In genomic region chr11:43830928-43831440, GRCh38 we compare ENCODE assay signal across 8 cellular contexts. TPM values are rescaled to one million over a fixed set of nuclear protein-coding genes. Genes with fewer than 3 reads are reported as not detected.
A peak's percentile ranks its signal among the peaks of the same experiment; 100 is the strongest.
DNase-seq lines count a peak whose midpoint lies in the region; ATAC-seq and TF ChIP-seq lines count a peak whose summit lies in the region.

No MANE protein-coding gene starts in this region.

- H3K36me3 Mint-ChIP-seq in activated CD4-positive, alpha-beta memory T cell treated with anti-CD3 and anti-CD28 coated beads, Interleukin-2, amount 10 ng/mL, durations not matched to agents 7 days and 5 days (ENCODE audit: low read depth) = no peaks in the 10 kb centered on the region

- ATAC-seq in HG03442 (IDR thresholded peaks at IDR 0.05; ENCODE audit: unreplicated experiment) = peak; percentile 80
- ATAC-seq in GM18498 (IDR thresholded peaks at IDR 0.05; ENCODE audit: unreplicated experiment) = no peak

- H3K4me3 ChIP-seq in fibroblast of lung (replicated peaks in 1 of 4; ENCODE audit: control extremely low read depth in 1 of 4, insufficient read depth in 1 of 4, low read depth in 3 of 4, low read length in 4 of 4) (peak overlapping the region in 1 of 4 experiments; percentile 26), skeletal muscle tissue (ENCODE audit: low read length in 3 of 3) (no peak overlapping the region)

- CTCF ChIA-PET in activated CD4-positive, alpha-beta memory T cell treated with anti-CD3 and anti-CD28 coated beads, Interleukin-2, amount 10 ng/mL, durations not matched to agents 7 days and 5 days (lab: Charles Lee) = interaction anchor here (1.0 to 1.9 kb wide), 4 partner anchors 21 to 262 kb away, joined by 3 to 7 read pairs (median 5); no protein-coding TSS in a partner anchor

- H3K4me3 Mint-ChIP-seq in activated CD4-positive, alpha-beta memory T cell treated with anti-CD3 and anti-CD28 coated beads, Interleukin-2, amount 10 ng/mL, durations not matched to agents 7 days and 5 days = no peak overlapping the region

- no peaks in the 10 kb centered on the region for H3K79me2 ChIP-seq in fibroblast of lung (ENCODE audit: control insufficient read depth, insufficient read depth, low read length)

- H3K27me3 ChIP-seq in fibroblast of lung (ENCODE audit: control insufficient read depth, insufficient read depth, low read length) (no peaks in the 10 kb centered on the region), skeletal muscle tissue (ENCODE audit: control insufficient read depth in 3 of 3, insufficient read depth in 3 of 3, low read length in 3 of 3) (no peaks in the 10 kb centered on the region)

- POLR2A ChIA-PET in activated CD4-positive, alpha-beta memory T cell treated with anti-CD3 and anti-CD28 coated beads, Interleukin-2, amount 10 ng/mL, durations not matched to agents 7 days and 5 days (lab: Charles Lee) = no interaction called here

- H3K27ac ChIP-seq in fibroblast of lung (ENCODE audit: insufficient read depth, low read length) (peak overlapping the region; percentile 71), skeletal muscle tissue (ENCODE audit: low read depth, low read length) (peak overlapping the region; percentile 61)

- TF ChIP-seq CTCF in AG09319 (IDR thresholded peaks at IDR 0.05; ENCODE audit: low read depth, low read length) (no peak), fibroblast of lung (conservative IDR thresholded peaks at IDR 0.05 in 1 of 2, IDR thresholded peaks at IDR 0.05 in 1 of 2; ENCODE audit: low read depth in 1 of 2, low read length in 2 of 2) (no peak)

- no peaks in the 10 kb centered on the region for H3K9me3 Mint-ChIP-seq in activated CD4-positive, alpha-beta memory T cell treated with anti-CD3 and anti-CD28 coated beads, Interleukin-2, amount 10 ng/mL, durations not matched to agents 7 days and 5 days

- H3K4me2 ChIP-seq in fibroblast of lung (ENCODE audit: extremely low read depth, insufficient read depth, low read length) = peak overlapping the region; percentile 77

- DNase-seq in AG09319 (ENCODE audit: extremely low read depth, low read depth) (peak; percentile 91), fibroblast of lung (ENCODE audit: low read depth in 2 of 2) (peak; percentile 99 to 100), DMS 273 treated with DMSO at 0.1 percent for 48 hours (lab: John Stamatoyannopoulos, UW) (no peak), NCI-H82 (lab: John Stamatoyannopoulos, UW) (no peak)
- DNase-seq in activated CD4-positive, alpha-beta memory T cell treated with anti-CD3 and anti-CD28 coated beads, Interleukin-2, amount 10 ng/mL, durations not matched to agents 7 days and 5 days = peak; percentile 30

- H3K4me1 Mint-ChIP-seq in activated CD4-positive, alpha-beta memory T cell treated with anti-CD3 and anti-CD28 coated beads, Interleukin-2, amount 10 ng/mL, durations not matched to agents 7 days and 5 days = peaks cover 4% of the 10 kb centered on the region

- no peaks in the 10 kb centered on the region for H3K9me3 ChIP-seq in fibroblast of lung (ENCODE audit: control insufficient read depth, insufficient read depth, low read depth, low read length)
- no peaks in the 10 kb centered on the region for H3K9me3 ChIP-seq in skeletal muscle tissue (ENCODE audit: control insufficient read depth in 3 of 3, low read length in 3 of 3)

- no peaks in the 10 kb centered on the region for H3K27me3 Mint-ChIP-seq in activated CD4-positive, alpha-beta memory T cell treated with anti-CD3 and anti-CD28 coated beads, Interleukin-2, amount 10 ng/mL, durations not matched to agents 7 days and 5 days

- H3K36me3 ChIP-seq in fibroblast of lung (ENCODE audit: control insufficient read depth, insufficient read depth, low read length) (no peaks in the 10 kb centered on the region), skeletal muscle tissue (ENCODE audit: control insufficient read depth in 3 of 3, insufficient read depth in 3 of 3, low read length in 3 of 3) (peaks cover 0 to 4% (median 0%) of the 10 kb centered on the region in 3 donors)

- H2AFZ ChIP-seq in fibroblast of lung (ENCODE audit: low read length) = no peak overlapping the region

- H3K27ac Mint-ChIP-seq in activated CD4-positive, alpha-beta memory T cell treated with anti-CD3 and anti-CD28 coated beads, Interleukin-2, amount 10 ng/mL, durations not matched to agents 7 days and 5 days = no peak overlapping the region

- H3K4me1 ChIP-seq in fibroblast of lung (ENCODE audit: control insufficient read depth, extremely low read depth, insufficient read depth, low read length) (peaks cover 23% of the 10 kb centered on the region), skeletal muscle tissue (ENCODE audit: control insufficient read depth in 3 of 3, insufficient read depth in 3 of 3, low read length in 3 of 3) (peaks cover 5 to 17% (median 11%) of the 10 kb centered on the region in 3 donors)

- H3K9ac ChIP-seq in fibroblast of lung (ENCODE audit: insufficient read depth, low read length) (no peak overlapping the region), skeletal muscle tissue (ENCODE audit: low read depth in 1 of 3, low read length in 3 of 3) (no peak overlapping the region)

- H4K20me1 ChIP-seq in fibroblast of lung (ENCODE audit: control insufficient read depth, extremely low read depth, insufficient read depth, low read length) = no peaks in the 10 kb centered on the region

RNA-seq across cellular contexts. Expression of gene ALKBH3, which starts 49.6 kb away (rescaled TPM):
- total RNA-seq in activated CD4-positive, alpha-beta memory T cell treated with anti-CD3 and anti-CD28 coated beads, Interleukin-2, amount 10 ng/mL, durations not matched to agents 7 days and 5 days = 10 to 100 TPM; 25.4 to 32.0 TPM
- total RNA-seq in fibroblast of lung (31.6 and 39.0 TPM in 2 replicates), skeletal muscle tissue (25.6 TPM)
- 49.5 and 56.1 TPM in 2 replicates for polyA plus RNA-seq in fibroblast of lung
- 35.5 and 36.7 TPM in 2 replicates for polyA plus RNA-seq in fibroblast of lung (2012)
- 17.6 and 21.6 TPM in 2 replicates for polyA minus RNA-seq in fibroblast of lung (ENCODE audit: low replicate concordance)

Comparison
In these comparisons a context has a peak if more than half of its experiments do, and no peak if none do; other contexts are left out.
1. DNase-seq: peak in AG09319 (single experiment), activated CD4-positive, alpha-beta memory T cell treated with anti-CD3 and anti-CD28 coated beads, Interleukin-2, amount 10 ng/mL, durations not matched to agents 7 days and 5 days (single experiment) and fibroblast of lung (2 of 2); none in DMS 273 treated with DMSO at 0.1 percent for 48 hours (single experiment) and NCI-H82 (single experiment).